ENCODE assay signal across 10 cellular contexts in the genomic region with DNA sequence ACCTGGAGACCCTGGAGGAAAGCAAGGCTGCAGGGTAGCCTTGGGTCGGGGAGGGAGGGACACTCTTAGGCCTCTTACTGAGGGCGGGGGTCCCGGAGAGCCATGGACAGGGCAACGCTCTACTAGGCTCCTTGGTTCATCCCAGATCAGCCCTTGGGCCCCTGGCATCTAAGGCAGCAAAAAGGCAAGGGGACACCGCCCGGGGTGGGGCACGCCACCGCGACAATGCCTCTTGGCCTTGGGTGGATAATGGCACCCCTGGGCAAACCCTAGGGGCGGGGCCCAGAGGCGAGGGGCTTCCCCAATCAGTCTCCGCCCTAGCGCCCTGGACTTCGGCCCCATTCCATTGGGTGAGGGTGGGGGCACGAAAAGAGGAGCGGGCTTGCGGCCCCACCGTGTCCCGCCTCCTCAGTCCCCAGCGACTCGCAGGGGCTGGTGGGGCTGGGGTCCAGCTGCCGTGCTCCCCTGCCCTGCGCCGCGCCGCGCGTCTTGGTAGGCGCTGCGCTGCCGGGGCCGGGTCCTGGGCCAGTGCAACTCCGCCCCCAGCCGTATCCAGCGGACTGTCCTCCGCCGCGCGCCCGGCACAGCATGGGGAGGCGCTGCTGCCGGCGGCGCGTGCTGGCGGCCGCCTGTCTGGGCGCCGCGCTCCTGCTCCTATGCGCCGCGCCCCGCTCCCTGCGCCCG. TPM values are rescaled to one million over a fixed set of nuclear protein-coding genes. Genes with fewer than 3 reads are reported as not detected.
A peak's percentile ranks its signal among the peaks of the same experiment; 100 is the strongest.
DNase-seq lines count a peak whose midpoint lies in the region; ATAC-seq and TF ChIP-seq lines count a peak whose summit lies in the region.
"Had no signal": no experiment of that assay in that cellular context is flagged by ENCODE, and none has a peak within 500 bp of the region (broad histone marks: within the 10 kb centered on the region; RNA-seq: fewer than 3 reads in every experiment).

CHST13 (plus strand) TSS at position 411 of the 684 bp plus-strand sequence; CDS start at position 589, 178 bp downstream.

- H3K27me3 ChIP-seq in gastroesophageal sphincter (peaks cover 42% of the 10 kb centered on the region), osteoblast (ENCODE audit: insufficient read depth, low read length) (peaks cover 24% of the 10 kb centered on the region)

- peak; percentile 60 to 63 for DNase-seq in T47D (ENCODE audit: low read depth in 1 of 2, low spot score in 1 of 2)
- no peak for DNase-seq in MCF 10A (ENCODE audit: unreplicated experiment)
- no peak for DNase-seq in SK-N-MC (ENCODE audit: low read depth, low spot score)
- peak; percentile 96 for DNase-seq in osteoblast (ENCODE audit: insufficient read length, low spot score, missing footprints)

- H3K4me1 ChIP-seq in gastroesophageal sphincter (peaks cover 0 to 15% (median 10%) of the 10 kb centered on the region in 3 donors), osteoblast (ENCODE audit: insufficient read depth, low read length) (no peaks in the 10 kb centered on the region)

- in situ Hi-C loops in T47D (cut with HindIII; ENCODE audit: low pct_unique_long_range_greater_than_20kb, low sequenced_read_pairs) = no loop called here

- H3K36me3 Mint-ChIP-seq in MCF 10A (ENCODE audit: insufficient read depth, unreplicated experiment) = no peaks in the 10 kb centered on the region
- H3K36me3 Mint-ChIP-seq: activated naive CD4-positive, alpha-beta T cell treated with anti-CD3 and anti-CD28 coated beads, Interleukin-2, amount 50 U/mL, for 24 hours had no signal

- H3K27ac ChIP-seq in SK-N-MC (no peak within 1 kb of the TSS), gastroesophageal sphincter (peak within 1 kb of the TSS in 1 of 4 donors; percentile 11), osteoblast (ENCODE audit: low read depth, low read length) (no peak within 1 kb of the TSS)

- TF ChIP-seq POLR2A in gastroesophageal sphincter (IDR thresholded peaks at IDR 0.05) = no peak

- peak within 1 kb of the TSS; percentile 78 for H3K4me3 ChIP-seq in SK-N-MC
- H3K4me3 ChIP-seq in gastroesophageal sphincter = peak within 1 kb of the TSS; percentile 6 to 49
- H3K4me3 ChIP-seq in osteoblast (ENCODE audit: insufficient read depth, low read length) = peak within 1 kb of the TSS; percentile 58
- H3K4me3 ChIP-seq: GM12878 had no signal

- no peak for TF ChIP-seq EP300 in gastroesophageal sphincter (IDR thresholded peaks at IDR 0.05)

- H3K4me1 Mint-ChIP-seq in MCF 10A (ENCODE audit: insufficient read depth, unreplicated experiment) = no peaks in the 10 kb centered on the region
- H3K4me1 Mint-ChIP-seq: activated naive CD4-positive, alpha-beta T cell treated with anti-CD3 and anti-CD28 coated beads, Interleukin-2, amount 50 U/mL, for 24 hours had no signal

- no peaks in the 10 kb centered on the region for H4K20me1 ChIP-seq in osteoblast (ENCODE audit: insufficient read depth, low read length)

- no peaks in the 10 kb centered on the region for H3K79me2 ChIP-seq in osteoblast (ENCODE audit: insufficient read depth, low read length)

- TF ChIP-seq CTCF in MCF 10A (IDR thresholded peaks at IDR 0.05; ENCODE audit: unreplicated experiment) (no peak), gastroesophageal sphincter (IDR thresholded peaks at IDR 0.05) (no peak), osteoblast (IDR thresholded peaks at IDR 0.05; ENCODE audit: extremely low read depth, low read depth, low read length) (no peak)

- H3K4me3 Mint-ChIP-seq in MCF 10A (ENCODE audit: unreplicated experiment) = no peak within 1 kb of the TSS
- H3K4me3 Mint-ChIP-seq: activated naive CD4-positive, alpha-beta T cell treated with anti-CD3 and anti-CD28 coated beads, Interleukin-2, amount 50 U/mL, for 24 hours had no signal

- no TSS peak for BruUV-seq in MCF 10A (replicated peaks; lab: Mats Ljungman, UMichigan)

- peak; percentile 65 for ATAC-seq in gastroesophageal sphincter
- no peak for ATAC-seq in HG03108 (IDR thresholded peaks at IDR 0.05; ENCODE audit: unreplicated experiment)
- no peak for ATAC-seq in HG02870 (IDR thresholded peaks at IDR 0.05; ENCODE audit: unreplicated experiment)
- ATAC-seq in GM19395 (IDR thresholded peaks at IDR 0.05; ENCODE audit: unreplicated experiment) = no peak
- ATAC-seq: GM12878 had no signal

- WGBS in gastroesophageal sphincter (ENCODE audit: low coverage in 1 of 2), 2 donors = no CpG with 5 or more reads among the region's 56 CpGs

- no peaks in the 10 kb centered on the region for H3K9me3 Mint-ChIP-seq in MCF 10A (ENCODE audit: unreplicated experiment)
- H3K9me3 Mint-ChIP-seq: activated naive CD4-positive, alpha-beta T cell treated with anti-CD3 and anti-CD28 coated beads, Interleukin-2, amount 50 U/mL, for 24 hours had no signal

- POLR2A ChIA-PET in MCF 10A (lab: Yijun Ruan, JAX) = interaction anchor here (0.9 kb wide), 1 partner anchor 1026 kb away, joined by 3 read pairs; no protein-coding TSS in a partner anchor

- H3K9me3 ChIP-seq in SK-N-MC (ENCODE audit: low read depth, low read length) (no peaks in the 10 kb centered on the region), gastroesophageal sphincter (no peaks in the 10 kb centered on the region), osteoblast (ENCODE audit: low read depth, low read length) (no peaks in the 10 kb centered on the region)

- H2AFZ ChIP-seq in osteoblast (ENCODE audit: low read length) = peak within 1 kb of the TSS; percentile 47

- H3K27me3 Mint-ChIP-seq in MCF 10A (ENCODE audit: insufficient read depth, unreplicated experiment) = no peaks in the 10 kb centered on the region

- H3K9ac ChIP-seq in SK-N-MC (ENCODE audit: insufficient read length) = peak within 1 kb of the TSS; percentile 21

- H3K4me2 ChIP-seq in osteoblast (ENCODE audit: insufficient read depth, low read length) = peak within 1 kb of the TSS; percentile 72

- H3K27ac Mint-ChIP-seq in MCF 10A (ENCODE audit: low read depth, unreplicated experiment) = no peak within 1 kb of the TSS
- H3K27ac Mint-ChIP-seq: activated naive CD4-positive, alpha-beta T cell treated with anti-CD3 and anti-CD28 coated beads, Interleukin-2, amount 50 U/mL, for 24 hours had no signal

- H3K36me3 ChIP-seq in SK-N-MC (ENCODE audit: insufficient read depth, low read length) (no peaks in the 10 kb centered on the region), gastroesophageal sphincter (no peaks in the 10 kb centered on the region), osteoblast (ENCODE audit: insufficient read depth, low read length) (no peaks in the 10 kb centered on the region)

- CTCF ChIA-PET in MCF 10A (lab: Yijun Ruan, JAX) = interaction anchor here (0.6 to 3.6 kb wide), 15 partner anchors 12 to 1241 kb away, joined by 3 to 38 read pairs (median 5); no protein-coding TSS in a partner anchor

- intact Hi-C loops in MCF 10A (cut with micrococcal nuclease) = loop anchor here (2.0 to 5.0 kb wide), 3 partner anchors 228 to 1021 kb away; no protein-coding TSS in a partner anchor

RNA-seq across cellular contexts. Expression of gene CHST13, which starts in this region (rescaled TPM):
- total RNA-seq in MCF 10A (2022) (not detected in 2 replicates), gastroesophageal sphincter (1 to 10 TPM in 1 of 4 donors, under 1 TPM in 2, not detected in 1; 0.52 to 1.4 (median 0.81) TPM), osteoblast (under 0.01 TPM in 1 of 2 replicates, not detected in the other)
- total RNA-seq: GM12878 had no signal

Comparison
In these comparisons a context has a peak if more than half of its experiments do, and no peak if none do; other contexts are left out.
1. DNase-seq: peak in T47D (2 of 2); none in MCF 10A (single experiment) and SK-N-MC (single experiment).
2. Peak in DNase-seq, H3K4me3 ChIP-seq and H3K4me2 ChIP-seq in osteoblast; RNA of the gene not detected or under 1 TPM.
3. H3K4me3 ChIP-seq: peak in every context shown above with its lines; median percentile 78 in SK-N-MC; 58 in osteoblast; 28 in gastroesophageal sphincter.